1 cellular context compared by ENCODE assay signal in genomic region chr17:76523084-76524037, GRCh38.
TF ChIP-seq lines count a peak whose summit lies in the region.

No MANE protein-coding gene starts in this region.

TF ChIP-seq in HepG2, 621 proteins besides CTCF, POLR2A, EP300 and RAD21 (continued from another document and continues in another):
- no peak; the same call in 1 of the 2 replicates for TF ChIP-seq LRRFIP1 (CRISPR knock-in tag; conservative IDR thresholded peaks at IDR 0.05)
- peak; percentile 52; the same call in 1 of the 2 replicates for TF ChIP-seq PATZ1 (CRISPR knock-in tag; IDR thresholded peaks at IDR 0.05)
- no peak for TF ChIP-seq BRCA1 (CRISPR knock-in tag; IDR thresholded peaks at IDR 0.05)
- TF ChIP-seq GLMP (CRISPR knock-in tag; IDR thresholded peaks at IDR 0.05; ENCODE audit: borderline replicate concordance) = no peak
- 0 out of 2 replicates have a peak, but pooled peaks have one; percentile 44 for TF ChIP-seq KDM4B (CRISPR knock-in tag; IDR thresholded peaks at IDR 0.05)
- no peak for TF ChIP-seq CREM (IDR thresholded peaks at IDR 0.05)
- no peak for TF ChIP-seq CREM (CRISPR knock-in tag; IDR thresholded peaks at IDR 0.05)
- TF ChIP-seq HHEX (CRISPR knock-in tag; IDR thresholded peaks at IDR 0.05) = no peak
- 0 out of 2 replicates have a peak, but pooled peaks have one; percentile 23 for TF ChIP-seq NFYB (CRISPR knock-in tag; IDR thresholded peaks at IDR 0.05)
- TF ChIP-seq ZNF691 (CRISPR knock-in tag; IDR thresholded peaks at IDR 0.05; ENCODE audit: borderline replicate concordance, low read depth) = peak; percentile 77; the same call in 1 of the 2 replicates
- TF ChIP-seq MTF1 (CRISPR knock-in tag; IDR thresholded peaks at IDR 0.05) = no peak
- peak in 1 of 2 experiments; percentile 4; a peak in 1 of 4 replicates for TF ChIP-seq MAFK (conservative IDR thresholded peaks at IDR 0.05 in 1 of 2, IDR thresholded peaks at IDR 0.05 in 1 of 2; ENCODE audit: low read length in 2 of 2)
- TF ChIP-seq RAD51 (IDR thresholded peaks at IDR 0.05; ENCODE audit: borderline replicate concordance) = no peak
- TF ChIP-seq ZNF510 (CRISPR knock-in tag; IDR thresholded peaks at IDR 0.05; ENCODE audit: low read depth) = no peak
- TF ChIP-seq ZNF205 (CRISPR knock-in tag; IDR thresholded peaks at IDR 0.05) = 0 out of 2 replicates have a peak, but pooled peaks have one; percentile 55
- 0 out of 2 replicates have a peak, but pooled peaks have one; percentile 44 for TF ChIP-seq ESRRA (CRISPR knock-in tag; IDR thresholded peaks at IDR 0.05; ENCODE audit: low read depth)
- no peak for TF ChIP-seq ZC3H13 (CRISPR knock-in tag; IDR thresholded peaks at IDR 0.05)
- TF ChIP-seq IKZF1 (IDR thresholded peaks at IDR 0.05) = no peak
- 0 out of 2 replicates have a peak, but pooled peaks have one; percentile 31 for TF ChIP-seq NFAT5 (CRISPR knock-in tag; IDR thresholded peaks at IDR 0.05)
- peak; percentile 74; the same call in 1 of the 2 replicates for TF ChIP-seq ZSCAN29 (CRISPR knock-in tag; conservative IDR thresholded peaks at IDR 0.05)
- TF ChIP-seq EEA1 (CRISPR knock-in tag; IDR thresholded peaks at IDR 0.05; ENCODE audit: borderline replicate concordance) = peak; percentile 91; the same call in 1 of the 2 replicates
- TF ChIP-seq TFE3 (CRISPR knock-in tag; IDR thresholded peaks at IDR 0.05) = no peak
- no peak for TF ChIP-seq NKX3-1 (CRISPR knock-in tag; IDR thresholded peaks at IDR 0.05)
- peak; percentile 43; the same call in 1 of the 2 replicates for TF ChIP-seq ZNF501 (CRISPR knock-in tag; IDR thresholded peaks at IDR 0.05)
- TF ChIP-seq ZBTB4 (CRISPR knock-in tag; IDR thresholded peaks at IDR 0.05; ENCODE audit: borderline replicate concordance) = peak; percentile 56; the same call in 1 of the 2 replicates
